Comparison of ENCODE assay signal across 8 cellular contexts in genomic region chr3:197027896-197028710, GRCh38. TPM values are rescaled to one million over a fixed set of nuclear protein-coding genes. Genes with fewer than 3 reads are reported as not detected.
DNase-seq lines count a peak whose midpoint lies in the region; ATAC-seq and TF ChIP-seq lines count a peak whose summit lies in the region.

No MANE protein-coding gene starts in this region.

- H3K27me3 Mint-ChIP-seq in activated CD4-positive, alpha-beta T cell treated with anti-CD3 and anti-CD28 coated beads, Interleukin-2, amount 10 ng/mL, durations not matched to agents 24 days and 14 days, result peaks cover 2% of the 10 kb centered on the region
- H3K27me3 Mint-ChIP-seq in dendritic cell treated with granulocyte-macrophage colony-stimulating factor and Interleukin-4, amounts not matched to agents 40 ng/mL and 50 ng/mL, for 4 days, result peaks cover 41% of the 10 kb centered on the region

- no peak overlapping the region for H3K27ac Mint-ChIP-seq in activated CD4-positive, alpha-beta T cell treated with anti-CD3 and anti-CD28 coated beads, Interleukin-2, amount 10 ng/mL, durations not matched to agents 24 days and 14 days
- H3K27ac Mint-ChIP-seq in dendritic cell treated with granulocyte-macrophage colony-stimulating factor and Interleukin-4, amounts not matched to agents 40 ng/mL and 50 ng/mL, for 4 days, result no peak overlapping the region

- intact Hi-C loops in activated CD4-positive, alpha-beta T cell treated with anti-CD3 and anti-CD28 coated beads, Interleukin-2, amount 10 ng/mL, durations not matched to agents 24 days and 14 days (cut with micrococcal nuclease), result no loop called here
- intact Hi-C loops in dendritic cell treated with granulocyte-macrophage colony-stimulating factor and Interleukin-4, amounts not matched to agents 40 ng/mL and 50 ng/mL, for 4 days (cut with micrococcal nuclease), result loop anchor here (2.0 kb wide), 1 partner anchor 25 kb away; no protein-coding TSS in a partner anchor

- H3K9me3 Mint-ChIP-seq in activated CD4-positive, alpha-beta T cell treated with anti-CD3 and anti-CD28 coated beads, Interleukin-2, amount 10 ng/mL, durations not matched to agents 24 days and 14 days, result no peaks in the 10 kb centered on the region
- no peaks in the 10 kb centered on the region for H3K9me3 Mint-ChIP-seq in dendritic cell treated with granulocyte-macrophage colony-stimulating factor and Interleukin-4, amounts not matched to agents 40 ng/mL and 50 ng/mL, for 4 days

- peaks cover 8% of the 10 kb centered on the region for H3K4me1 Mint-ChIP-seq in activated CD4-positive, alpha-beta T cell treated with anti-CD3 and anti-CD28 coated beads, Interleukin-2, amount 10 ng/mL, durations not matched to agents 24 days and 14 days
- H3K4me1 Mint-ChIP-seq in dendritic cell treated with granulocyte-macrophage colony-stimulating factor and Interleukin-4, amounts not matched to agents 40 ng/mL and 50 ng/mL, for 4 days (ENCODE audit: low read depth), result peaks cover 56% of the 10 kb centered on the region

- DNase-seq in activated CD4-positive, alpha-beta T cell treated with anti-CD3 and anti-CD28 coated beads, Interleukin-2, amount 10 ng/mL, durations not matched to agents 24 days and 14 days, result peak; percentile 59
- no peak for DNase-seq in activated CD4-positive, alpha-beta T cell treated with anti-CD3 and anti-CD28 coated beads for 1 hour
- peak; percentile 44 for DNase-seq in NAMALWA (ENCODE audit: low spot score)
- peak; percentile 23 for DNase-seq in stimulated activated CD8-positive, alpha-beta memory T cell treated with anti-CD3 and anti-CD28 coated beads, Interleukin-4, amount 100 ng/mL, for 48 hours

- no peaks in the 10 kb centered on the region for H3K36me3 Mint-ChIP-seq in activated CD4-positive, alpha-beta T cell treated with anti-CD3 and anti-CD28 coated beads, Interleukin-2, amount 10 ng/mL, durations not matched to agents 24 days and 14 days (ENCODE audit: low read depth)
- H3K36me3 Mint-ChIP-seq in dendritic cell treated with granulocyte-macrophage colony-stimulating factor and Interleukin-4, amounts not matched to agents 40 ng/mL and 50 ng/mL, for 4 days (ENCODE audit: low read depth), result no peaks in the 10 kb centered on the region

- peak overlapping the region; percentile 83 for H3K4me3 Mint-ChIP-seq in activated CD4-positive, alpha-beta T cell treated with anti-CD3 and anti-CD28 coated beads, Interleukin-2, amount 10 ng/mL, durations not matched to agents 24 days and 14 days
- peak overlapping the region; percentile 71 for H3K4me3 Mint-ChIP-seq in dendritic cell treated with granulocyte-macrophage colony-stimulating factor and Interleukin-4, amounts not matched to agents 40 ng/mL and 50 ng/mL, for 4 days

- TF ChIP-seq POLR2A in GM18505 (IDR thresholded peaks at IDR 0.05; ENCODE audit: borderline replicate concordance, extremely low read depth, insufficient read depth, insufficient read length), result no peak

- ATAC-seq in GM18505 (IDR thresholded peaks at IDR 0.05; ENCODE audit: unreplicated experiment) (no peak), HG02798 (IDR thresholded peaks at IDR 0.05; ENCODE audit: poor library complexity, unreplicated experiment) (no peak), GM19023 (IDR thresholded peaks at IDR 0.05; ENCODE audit: unreplicated experiment) (no peak)

RNA-seq across cellular contexts. Expression of gene MELTF, which starts 1.5 kb away (rescaled TPM):
- total RNA-seq in activated CD4-positive, alpha-beta T cell treated with anti-CD3 and anti-CD28 coated beads, Interleukin-2, amount 10 ng/mL, durations not matched to agents 24 days and 14 days, result 8.8 and 10.6 TPM in 2 replicates

RNA-seq across cellular contexts. Expression of gene PIGZ, which starts 59.5 kb away (rescaled TPM):
- total RNA-seq in activated CD4-positive, alpha-beta T cell treated with anti-CD3 and anti-CD28 coated beads, Interleukin-2, amount 10 ng/mL, durations not matched to agents 24 days and 14 days, result 1.7 and 1.9 TPM in 2 replicates
